29 cellular contexts compared by ENCODE assay signal in the genomic region with DNA sequence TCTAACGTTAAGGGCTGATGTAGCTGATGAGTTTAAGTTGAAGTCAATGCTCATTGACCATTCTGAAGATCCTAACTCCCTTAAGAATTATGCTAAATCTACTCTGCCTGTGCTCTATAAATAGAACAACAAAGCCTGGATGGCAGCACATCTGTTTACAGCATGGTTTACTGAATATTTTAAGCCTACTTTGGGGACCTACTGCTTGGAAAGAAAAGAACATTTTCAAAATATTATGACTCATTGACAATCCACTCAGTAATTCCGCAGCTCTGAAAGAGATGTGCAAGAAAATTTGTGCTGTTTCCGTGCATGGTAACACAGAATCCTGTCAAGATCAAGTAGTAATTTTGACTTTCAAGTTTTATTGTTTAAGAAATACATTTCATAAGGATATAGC. TPM values are rescaled to one million over a fixed set of nuclear protein-coding genes. Genes with fewer than 3 reads are reported as not detected.
DNase-seq lines count a peak whose midpoint lies in the region; ATAC-seq lines count a peak whose summit lies in the region.
"Had no signal": no experiment of that assay in that cellular context is flagged by ENCODE, and none has a peak within 500 bp of the region (broad histone marks: within the 10 kb centered on the region; RNA-seq: fewer than 3 reads in every experiment).

No MANE protein-coding gene starts in this region.

- 5 to 14% methylated on average over 3 of the region's 3 CpGs for WGBS in GM23248 (ENCODE audit: low coverage in 1 of 2, low lambda C conversion rate in 2 of 2, missing lambda C conversion rate in 2 of 2), 2 experiments
- WGBS in neuronal stem cell (ENCODE audit: extremely low coverage in 2 of 2, insufficient read length in 2 of 2, insufficient replicate concordance in 1 of 2), 2 donors: no CpG with 5 or more reads among the region's 3 CpGs

- no peaks in the 10 kb centered on the region for H3K36me3 ChIP-seq in GM23248 (ENCODE audit: low read depth)
- H3K36me3 ChIP-seq in neuronal stem cell (replicated peaks in 1 of 2; ENCODE audit: control insufficient read depth in 2 of 2, insufficient read depth in 2 of 2, low read length in 2 of 2): peaks cover 0 to 1% of the 10 kb centered on the region in 2 donors
- H3K36me3 ChIP-seq: BLaER1, cardiac muscle cell, ovary, spleen had no signal

- no peaks in the 10 kb centered on the region for H3K79me2 ChIP-seq in GM23248 (ENCODE audit: insufficient read depth)

- H3K4me1 ChIP-seq in GM23248 (ENCODE audit: insufficient read depth) (peaks cover 2% of the 10 kb centered on the region; the same call in 1 of the 2 replicates), neuronal stem cell (ENCODE audit: control insufficient read depth in 2 of 2, insufficient read depth in 1 of 2, low read depth in 1 of 2, low read length in 2 of 2) (no peaks in the 10 kb centered on the region)
- H3K4me1 ChIP-seq: BLaER1, spleen had no signal

- no peak overlapping the region for H2BK15ac ChIP-seq in neuronal stem cell (ENCODE audit: low read length)

- no peak overlapping the region for H3K4ac ChIP-seq in neuronal stem cell (ENCODE audit: low read length)

- DNase-seq in GM23248 (peak; percentile 43), amniotic epithelial cell (ENCODE audit: low read depth) (peak; percentile 63), fibroblast of peridontal ligament (ENCODE audit: extremely low read depth) (peak; percentile 41), skeletal muscle cell (ENCODE audit: low read depth) (peak; percentile 5), neuronal stem cell (ENCODE audit: low spot score) (no peak)
- DNase-seq: ACHN; activated CD4-positive, alpha-beta T cell treated with anti-CD3 and anti-CD28 coated beads, Interleukin-2, amount 10 ng/mL, durations not matched to agents 24 days and 14 days; activated naive CD4-positive, alpha-beta T cell; activated T-cell treated with anti-CD3 and anti-CD28 coated beads, Interleukin-2, amount 50 U/mL, for 24 hours; DMS53; endodermal cell; MV-4-11; NCI-H1436 treated with DMSO at 0.1 percent for 48 hours; NCI-H2107; ovary; PC-3; retina; spleen had no signal

- no peaks in the 10 kb centered on the region for H3K27me3 ChIP-seq in GM23248 (replicated peaks; ENCODE audit: insufficient read depth)
- no peaks in the 10 kb centered on the region for H3K27me3 ChIP-seq in neuronal stem cell (ENCODE audit: control insufficient read depth in 3 of 3, insufficient read depth in 3 of 3, low read depth in 1 of 3, low read length in 3 of 3)
- H3K27me3 ChIP-seq: BLaER1, cardiac muscle cell, ovary, spleen had no signal

- no peak overlapping the region for H2BK120ac ChIP-seq in neuronal stem cell (ENCODE audit: low read depth, low read length)

- H3K27ac ChIP-seq in GM23248 (no peak overlapping the region), neuronal stem cell (replicated peaks; ENCODE audit: low read length) (no peak overlapping the region)
- H3K27ac ChIP-seq: BLaER1, cardiac muscle cell, HL-60, ovary, spleen had no signal

- no peak overlapping the region for H3K23ac ChIP-seq in neuronal stem cell (ENCODE audit: low read depth, low read length, poor library complexity)

- H3K14ac ChIP-seq in neuronal stem cell (ENCODE audit: low read length): no peak overlapping the region

- H2BK5ac ChIP-seq in neuronal stem cell (ENCODE audit: low read length): no peak overlapping the region

- ATAC-seq in HG03108 (IDR thresholded peaks at IDR 0.05; ENCODE audit: unreplicated experiment): no peak
- no peak for ATAC-seq in HG03432 (IDR thresholded peaks at IDR 0.05; ENCODE audit: unreplicated experiment)
- no peak for ATAC-seq in GM21423 (IDR thresholded peaks at IDR 0.05; ENCODE audit: unreplicated experiment)
- ATAC-seq: esophagus mucosa; natural killer cell treated with Interleukin-12 subunit alpha and Interleukin-12 subunit beta and Interleukin-15 and Interleukin-18, amount 100 ng/mL, for 72 hours; PC-3; Right ventricle myocardium inferior had no signal

- in situ Hi-C loops in GM23248 (cut with MboI): no loop called here

- no peaks in the 10 kb centered on the region for H3K9me3 ChIP-seq in GM23248 (ENCODE audit: low read depth)
- H3K9me3 ChIP-seq in neuronal stem cell (replicated peaks in 1 of 2; ENCODE audit: control insufficient read depth in 2 of 2, insufficient read depth in 1 of 2, low read depth in 1 of 2, low read length in 2 of 2): no peaks in the 10 kb centered on the region
- H3K9me3 ChIP-seq: BLaER1, ovary had no signal

- H3K4me3 ChIP-seq in GM23248 (no peak overlapping the region), skeletal muscle cell (ENCODE audit: low read depth, low read length) (no peak overlapping the region), neuronal stem cell (ENCODE audit: low read length in 2 of 2) (no peak overlapping the region)
- H3K4me3 ChIP-seq: BLaER1, cardiac muscle cell, ovary, spleen had no signal

- H3K9me2 ChIP-seq in GM23248 (ENCODE audit: insufficient read depth): no peaks in the 10 kb centered on the region

- no peak overlapping the region for H2AK5ac ChIP-seq in neuronal stem cell (ENCODE audit: low read depth, low read length)

- H3K79me1 ChIP-seq in neuronal stem cell (ENCODE audit: low read depth, low read length): no peaks in the 10 kb centered on the region

- H3K4me2 ChIP-seq in GM23248 (ENCODE audit: unreplicated experiment) (no peak overlapping the region), neuronal stem cell (ENCODE audit: insufficient read depth, low read length, poor library complexity, severe bottlenecking) (no peak overlapping the region)
- H3K4me2 ChIP-seq: BLaER1 had no signal

- H3K18ac ChIP-seq in neuronal stem cell (ENCODE audit: low read length): no peak overlapping the region

- H3K9ac ChIP-seq in GM23248 (no peak overlapping the region), neuronal stem cell (ENCODE audit: low read depth, low read length, poor library complexity) (no peak overlapping the region)
- H3K9ac ChIP-seq: BLaER1 had no signal

- no peak overlapping the region for H2AFZ ChIP-seq in GM23248
- no peak overlapping the region for H2AFZ ChIP-seq in neuronal stem cell (ENCODE audit: low read length)

- H4K91ac ChIP-seq in neuronal stem cell (ENCODE audit: low read depth, low read length, poor library complexity): no peak overlapping the region

- H3F3A ChIP-seq in GM23248 (ENCODE audit: insufficient read depth): peaks cover 7% of the 10 kb centered on the region; the same call in 1 of the 2 replicates

- H4K20me1 ChIP-seq in GM23248 (ENCODE audit: insufficient read depth): no peaks in the 10 kb centered on the region
- H4K20me1 ChIP-seq: BLaER1 had no signal

- no peak overlapping the region for H2BK12ac ChIP-seq in neuronal stem cell (ENCODE audit: low read length)

- no peak overlapping the region for H4K8ac ChIP-seq in neuronal stem cell (ENCODE audit: low read depth, low read length)

RNA-seq across cellular contexts. Expression of a gene that starts 35.0 kb away (rescaled TPM):
- 49.8 and 69.9 TPM in 2 replicates for total RNA-seq in GM23248 (2014; rRNA removed; shearing (Covaris generic))
- 20.9 and 24.2 TPM in 2 replicates for polyA plus RNA-seq in GM23248 (2016; fragmentation: Nextera tagmentation; extraction: Ambion mirVana)
- polyA plus RNA-seq in neuronal stem cell (2013, experiment 1 of 2): 4.2 TPM
- polyA plus RNA-seq in neuronal stem cell (2013, experiment 2 of 2): 3.4 TPM
- total RNA-seq: activated CD4-positive, alpha-beta T cell treated with anti-CD3 and anti-CD28 coated beads, Interleukin-2, amount 10 ng/mL, durations not matched to agents 24 days and 14 days; activated CD8-positive, alpha-beta memory T cell treated with anti-CD3 and anti-CD28 coated beads for 36 hours; G401; natural killer cell treated with Interleukin-12 subunit alpha and Interleukin-12 subunit beta and Interleukin-15 and Interleukin-18, amount 100 ng/mL, for 72 hours had no signal
